Comparison of ENCODE assay signal across 1 cellular context in the genomic region with DNA sequence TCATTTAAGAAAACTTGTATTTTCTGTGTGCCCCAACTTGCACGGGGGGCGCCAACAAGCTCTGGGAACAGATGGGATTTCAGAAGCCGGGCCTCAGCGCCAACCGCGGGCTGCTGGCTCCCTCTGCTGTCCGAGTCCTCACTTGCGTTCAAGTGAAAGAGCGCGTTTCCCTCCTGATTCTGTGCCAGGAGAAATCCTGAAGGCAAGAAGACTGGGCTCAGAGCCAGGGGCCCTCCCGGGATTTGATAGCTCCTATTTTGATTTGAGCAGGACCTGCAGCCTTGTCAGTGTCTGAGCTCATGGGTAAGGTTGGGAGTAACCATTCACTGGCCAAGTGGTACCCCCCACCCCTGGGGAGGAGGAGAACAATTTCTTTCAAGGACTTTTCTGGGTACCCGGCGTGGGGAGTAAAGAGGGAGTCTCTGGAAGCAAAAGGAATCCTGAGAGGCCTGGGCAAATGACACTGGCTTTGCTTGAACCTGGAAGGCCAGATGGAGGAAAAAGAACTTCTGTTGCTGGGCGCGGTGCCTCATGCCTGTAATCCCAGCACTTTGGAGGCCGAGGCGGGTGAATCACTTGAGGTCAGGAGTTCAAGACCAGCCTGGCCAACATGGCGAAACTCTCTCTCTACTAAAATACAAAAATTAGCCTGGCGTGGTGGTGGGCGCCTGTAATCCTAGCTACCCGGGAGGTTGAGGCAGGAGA.
TF ChIP-seq lines count a peak whose summit lies in the region.

No MANE protein-coding gene starts in this region.

TF ChIP-seq in K562, 482 proteins besides CTCF, POLR2A, EP300 and RAD21 (continued from another document):
- TF ChIP-seq, protein P1, sequence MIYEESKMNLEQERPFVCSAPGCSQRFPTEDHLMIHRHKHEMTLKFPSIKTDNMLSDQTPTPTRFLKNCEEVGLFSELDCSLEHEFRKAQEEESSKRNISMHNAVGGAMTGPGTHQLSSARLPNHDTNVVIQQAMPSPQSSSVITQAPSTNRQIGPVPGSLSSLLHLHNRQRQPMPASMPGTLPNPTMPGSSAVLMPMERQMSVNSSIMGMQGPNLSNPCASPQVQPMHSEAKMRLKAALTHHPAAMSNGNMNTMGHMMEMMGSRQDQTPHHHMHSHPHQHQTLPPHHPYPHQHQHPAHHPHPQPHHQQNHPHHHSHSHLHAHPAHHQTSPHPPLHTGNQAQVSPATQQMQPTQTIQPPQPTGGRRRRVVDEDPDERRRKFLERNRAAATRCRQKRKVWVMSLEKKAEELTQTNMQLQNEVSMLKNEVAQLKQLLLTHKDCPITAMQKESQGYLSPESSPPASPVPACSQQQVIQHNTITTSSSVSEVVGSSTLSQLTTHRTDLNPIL (CRISPR knock-in tag; IDR thresholded peaks at IDR 0.05) = no peak
- peak; percentile 51; the same call in 1 of the 2 replicates for TF ChIP-seq NFIC (IDR thresholded peaks at IDR 0.05)
- TF ChIP-seq, protein P2, sequence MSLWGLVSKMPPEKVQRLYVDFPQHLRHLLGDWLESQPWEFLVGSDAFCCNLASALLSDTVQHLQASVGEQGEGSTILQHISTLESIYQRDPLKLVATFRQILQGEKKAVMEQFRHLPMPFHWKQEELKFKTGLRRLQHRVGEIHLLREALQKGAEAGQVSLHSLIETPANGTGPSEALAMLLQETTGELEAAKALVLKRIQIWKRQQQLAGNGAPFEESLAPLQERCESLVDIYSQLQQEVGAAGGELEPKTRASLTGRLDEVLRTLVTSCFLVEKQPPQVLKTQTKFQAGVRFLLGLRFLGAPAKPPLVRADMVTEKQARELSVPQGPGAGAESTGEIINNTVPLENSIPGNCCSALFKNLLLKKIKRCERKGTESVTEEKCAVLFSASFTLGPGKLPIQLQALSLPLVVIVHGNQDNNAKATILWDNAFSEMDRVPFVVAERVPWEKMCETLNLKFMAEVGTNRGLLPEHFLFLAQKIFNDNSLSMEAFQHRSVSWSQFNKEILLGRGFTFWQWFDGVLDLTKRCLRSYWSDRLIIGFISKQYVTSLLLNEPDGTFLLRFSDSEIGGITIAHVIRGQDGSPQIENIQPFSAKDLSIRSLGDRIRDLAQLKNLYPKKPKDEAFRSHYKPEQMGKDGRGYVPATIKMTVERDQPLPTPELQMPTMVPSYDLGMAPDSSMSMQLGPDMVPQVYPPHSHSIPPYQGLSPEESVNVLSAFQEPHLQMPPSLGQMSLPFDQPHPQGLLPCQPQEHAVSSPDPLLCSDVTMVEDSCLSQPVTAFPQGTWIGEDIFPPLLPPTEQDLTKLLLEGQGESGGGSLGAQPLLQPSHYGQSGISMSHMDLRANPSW (CRISPR knock-in tag; IDR thresholded peaks at IDR 0.05) = no peak
- TF ChIP-seq HNRNPL (IDR thresholded peaks at IDR 0.05; ENCODE audit: low read depth, low read length) = no peak
- no peak for TF ChIP-seq CEBPB (tag; IDR thresholded peaks at IDR 0.05)
- TF ChIP-seq, protein P3, sequence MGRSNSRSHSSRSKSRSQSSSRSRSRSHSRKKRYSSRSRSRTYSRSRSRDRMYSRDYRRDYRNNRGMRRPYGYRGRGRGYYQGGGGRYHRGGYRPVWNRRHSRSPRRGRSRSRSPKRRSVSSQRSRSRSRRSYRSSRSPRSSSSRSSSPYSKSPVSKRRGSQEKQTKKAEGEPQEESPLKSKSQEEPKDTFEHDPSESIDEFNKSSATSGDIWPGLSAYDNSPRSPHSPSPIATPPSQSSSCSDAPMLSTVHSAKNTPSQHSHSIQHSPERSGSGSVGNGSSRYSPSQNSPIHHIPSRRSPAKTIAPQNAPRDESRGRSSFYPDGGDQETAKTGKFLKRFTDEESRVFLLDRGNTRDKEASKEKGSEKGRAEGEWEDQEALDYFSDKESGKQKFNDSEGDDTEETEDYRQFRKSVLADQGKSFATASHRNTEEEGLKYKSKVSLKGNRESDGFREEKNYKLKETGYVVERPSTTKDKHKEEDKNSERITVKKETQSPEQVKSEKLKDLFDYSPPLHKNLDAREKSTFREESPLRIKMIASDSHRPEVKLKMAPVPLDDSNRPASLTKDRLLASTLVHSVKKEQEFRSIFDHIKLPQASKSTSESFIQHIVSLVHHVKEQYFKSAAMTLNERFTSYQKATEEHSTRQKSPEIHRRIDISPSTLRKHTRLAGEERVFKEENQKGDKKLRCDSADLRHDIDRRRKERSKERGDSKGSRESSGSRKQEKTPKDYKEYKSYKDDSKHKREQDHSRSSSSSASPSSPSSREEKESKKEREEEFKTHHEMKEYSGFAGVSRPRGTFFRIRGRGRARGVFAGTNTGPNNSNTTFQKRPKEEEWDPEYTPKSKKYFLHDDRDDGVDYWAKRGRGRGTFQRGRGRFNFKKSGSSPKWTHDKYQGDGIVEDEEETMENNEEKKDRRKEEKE (IDR thresholded peaks at IDR 0.05; ENCODE audit: borderline replicate concordance in 1 of 2, control insufficient read depth in 1 of 2, low read depth in 2 of 2, low read length in 1 of 2) = no peak
- no peak for TF ChIP-seq ZNF57 (CRISPR knock-in tag; IDR thresholded peaks at IDR 0.05)
- TF ChIP-seq MYNN (IDR thresholded peaks at IDR 0.05) = no peak
- no peak for TF ChIP-seq MYNN (CRISPR knock-in tag; IDR thresholded peaks at IDR 0.05)
- TF ChIP-seq ZNF586 (CRISPR knock-in tag; conservative IDR thresholded peaks at IDR 0.05) = no peak
- TF ChIP-seq RB1 (IDR thresholded peaks at IDR 0.05; ENCODE audit: low read depth) = peak; percentile 63; the same call in 1 of the 2 replicates
- no peak for TF ChIP-seq ZNF584 (CRISPR knock-in tag; IDR thresholded peaks at IDR 0.05; ENCODE audit: low read depth)
- TF ChIP-seq L3MBTL2 (IDR thresholded peaks at IDR 0.05) = no peak
- TF ChIP-seq MEF2A (IDR thresholded peaks at IDR 0.05; ENCODE audit: control insufficient read depth, low read depth, low read length) = no peak
- no peak for TF ChIP-seq MYC (IDR thresholded peaks at IDR 0.05; ENCODE audit: low read depth, low read length)
- TF ChIP-seq MYC (CRISPR knock-in tag; IDR thresholded peaks at IDR 0.05; ENCODE audit: borderline replicate concordance, low read depth) = no peak
- TF ChIP-seq ZNF12 (CRISPR knock-in tag; IDR thresholded peaks at IDR 0.05) = no peak
- TF ChIP-seq STAG1 (CRISPR knock-in tag; IDR thresholded peaks at IDR 0.05; ENCODE audit: borderline replicate concordance) = peak; percentile 89; the same call in 1 of the 2 replicates
- 0 out of 2 replicates have a peak, but pooled peaks have one; percentile 32 for TF ChIP-seq ARID2 (IDR thresholded peaks at IDR 0.05)
- TF ChIP-seq, protein P4, sequence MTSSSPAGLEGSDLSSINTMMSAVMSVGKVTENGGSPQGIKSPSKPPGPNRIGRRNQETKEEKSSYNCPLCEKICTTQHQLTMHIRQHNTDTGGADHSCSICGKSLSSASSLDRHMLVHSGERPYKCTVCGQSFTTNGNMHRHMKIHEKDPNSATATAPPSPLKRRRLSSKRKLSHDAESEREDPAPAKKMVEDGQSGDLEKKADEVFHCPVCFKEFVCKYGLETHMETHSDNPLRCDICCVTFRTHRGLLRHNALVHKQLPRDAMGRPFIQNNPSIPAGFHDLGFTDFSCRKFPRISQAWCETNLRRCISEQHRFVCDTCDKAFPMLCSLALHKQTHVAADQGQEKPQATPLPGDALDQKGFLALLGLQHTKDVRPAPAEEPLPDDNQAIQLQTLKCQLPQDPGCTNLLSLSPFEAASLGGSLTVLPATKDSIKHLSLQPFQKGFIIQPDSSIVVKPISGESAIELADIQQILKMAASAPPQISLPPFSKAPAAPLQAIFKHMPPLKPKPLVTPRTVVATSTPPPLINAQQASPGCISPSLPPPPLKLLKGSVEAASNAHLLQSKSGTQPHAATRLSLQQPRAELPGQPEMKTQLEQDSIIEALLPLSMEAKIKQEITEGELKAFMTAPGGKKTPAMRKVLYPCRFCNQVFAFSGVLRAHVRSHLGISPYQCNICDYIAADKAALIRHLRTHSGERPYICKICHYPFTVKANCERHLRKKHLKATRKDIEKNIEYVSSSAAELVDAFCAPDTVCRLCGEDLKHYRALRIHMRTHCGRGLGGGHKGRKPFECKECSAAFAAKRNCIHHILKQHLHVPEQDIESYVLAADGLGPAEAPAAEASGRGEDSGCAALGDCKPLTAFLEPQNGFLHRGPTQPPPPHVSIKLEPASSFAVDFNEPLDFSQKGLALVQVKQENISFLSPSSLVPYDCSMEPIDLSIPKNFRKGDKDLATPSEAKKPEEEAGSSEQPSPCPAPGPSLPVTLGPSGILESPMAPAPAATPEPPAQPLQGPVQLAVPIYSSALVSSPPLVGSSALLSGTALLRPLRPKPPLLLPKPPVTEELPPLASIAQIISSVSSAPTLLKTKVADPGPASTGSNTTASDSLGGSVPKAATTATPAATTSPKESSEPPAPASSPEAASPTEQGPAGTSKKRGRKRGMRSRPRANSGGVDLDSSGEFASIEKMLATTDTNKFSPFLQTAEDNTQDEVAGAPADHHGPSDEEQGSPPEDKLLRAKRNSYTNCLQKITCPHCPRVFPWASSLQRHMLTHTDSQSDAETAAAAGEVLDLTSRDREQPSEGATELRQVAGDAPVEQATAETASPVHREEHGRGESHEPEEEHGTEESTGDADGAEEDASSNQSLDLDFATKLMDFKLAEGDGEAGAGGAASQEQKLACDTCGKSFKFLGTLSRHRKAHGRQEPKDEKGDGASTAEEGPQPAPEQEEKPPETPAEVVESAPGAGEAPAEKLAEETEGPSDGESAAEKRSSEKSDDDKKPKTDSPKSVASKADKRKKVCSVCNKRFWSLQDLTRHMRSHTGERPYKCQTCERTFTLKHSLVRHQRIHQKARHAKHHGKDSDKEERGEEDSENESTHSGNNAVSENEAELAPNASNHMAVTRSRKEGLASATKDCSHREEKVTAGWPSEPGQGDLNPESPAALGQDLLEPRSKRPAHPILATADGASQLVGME (CRISPR knock-in tag; IDR thresholded peaks at IDR 0.05) = no peak
- TF ChIP-seq, protein P5, sequence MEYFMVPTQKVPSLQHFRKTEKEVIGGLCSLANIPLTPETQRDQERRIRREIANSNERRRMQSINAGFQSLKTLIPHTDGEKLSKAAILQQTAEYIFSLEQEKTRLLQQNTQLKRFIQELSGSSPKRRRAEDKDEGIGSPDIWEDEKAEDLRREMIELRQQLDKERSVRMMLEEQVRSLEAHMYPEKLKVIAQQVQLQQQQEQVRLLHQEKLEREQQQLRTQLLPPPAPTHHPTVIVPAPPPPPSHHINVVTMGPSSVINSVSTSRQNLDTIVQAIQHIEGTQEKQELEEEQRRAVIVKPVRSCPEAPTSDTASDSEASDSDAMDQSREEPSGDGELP (CRISPR knock-in tag; IDR thresholded peaks at IDR 0.05; ENCODE audit: borderline replicate concordance) = peak; percentile 49; the same call in 1 of the 2 replicates
- no peak for TF ChIP-seq ZNF436 (CRISPR knock-in tag; IDR thresholded peaks at IDR 0.05)
- no peak for TF ChIP-seq PURB (CRISPR knock-in tag; IDR thresholded peaks at IDR 0.05; ENCODE audit: low read depth)
- TF ChIP-seq SMC3 (conservative IDR thresholded peaks at IDR 0.05; ENCODE audit: insufficient read depth, low read depth, low read length) = peak; percentile 91
- TF ChIP-seq CC2D1A (IDR thresholded peaks at IDR 0.05) = peak; percentile 69
- TF ChIP-seq ZFX (CRISPR knock-in tag; IDR thresholded peaks at IDR 0.05) = no peak
- TF ChIP-seq, protein P6, sequence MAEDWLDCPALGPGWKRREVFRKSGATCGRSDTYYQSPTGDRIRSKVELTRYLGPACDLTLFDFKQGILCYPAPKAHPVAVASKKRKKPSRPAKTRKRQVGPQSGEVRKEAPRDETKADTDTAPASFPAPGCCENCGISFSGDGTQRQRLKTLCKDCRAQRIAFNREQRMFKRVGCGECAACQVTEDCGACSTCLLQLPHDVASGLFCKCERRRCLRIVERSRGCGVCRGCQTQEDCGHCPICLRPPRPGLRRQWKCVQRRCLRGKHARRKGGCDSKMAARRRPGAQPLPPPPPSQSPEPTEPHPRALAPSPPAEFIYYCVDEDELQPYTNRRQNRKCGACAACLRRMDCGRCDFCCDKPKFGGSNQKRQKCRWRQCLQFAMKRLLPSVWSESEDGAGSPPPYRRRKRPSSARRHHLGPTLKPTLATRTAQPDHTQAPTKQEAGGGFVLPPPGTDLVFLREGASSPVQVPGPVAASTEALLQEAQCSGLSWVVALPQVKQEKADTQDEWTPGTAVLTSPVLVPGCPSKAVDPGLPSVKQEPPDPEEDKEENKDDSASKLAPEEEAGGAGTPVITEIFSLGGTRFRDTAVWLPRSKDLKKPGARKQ (CRISPR knock-in tag; IDR thresholded peaks at IDR 0.05) = no peak
- TF ChIP-seq, protein P7, sequence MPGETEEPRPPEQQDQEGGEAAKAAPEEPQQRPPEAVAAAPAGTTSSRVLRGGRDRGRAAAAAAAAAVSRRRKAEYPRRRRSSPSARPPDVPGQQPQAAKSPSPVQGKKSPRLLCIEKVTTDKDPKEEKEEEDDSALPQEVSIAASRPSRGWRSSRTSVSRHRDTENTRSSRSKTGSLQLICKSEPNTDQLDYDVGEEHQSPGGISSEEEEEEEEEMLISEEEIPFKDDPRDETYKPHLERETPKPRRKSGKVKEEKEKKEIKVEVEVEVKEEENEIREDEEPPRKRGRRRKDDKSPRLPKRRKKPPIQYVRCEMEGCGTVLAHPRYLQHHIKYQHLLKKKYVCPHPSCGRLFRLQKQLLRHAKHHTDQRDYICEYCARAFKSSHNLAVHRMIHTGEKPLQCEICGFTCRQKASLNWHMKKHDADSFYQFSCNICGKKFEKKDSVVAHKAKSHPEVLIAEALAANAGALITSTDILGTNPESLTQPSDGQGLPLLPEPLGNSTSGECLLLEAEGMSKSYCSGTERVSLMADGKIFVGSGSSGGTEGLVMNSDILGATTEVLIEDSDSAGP (CRISPR knock-in tag; IDR thresholded peaks at IDR 0.05) = no peak
- TF ChIP-seq, protein P8, sequence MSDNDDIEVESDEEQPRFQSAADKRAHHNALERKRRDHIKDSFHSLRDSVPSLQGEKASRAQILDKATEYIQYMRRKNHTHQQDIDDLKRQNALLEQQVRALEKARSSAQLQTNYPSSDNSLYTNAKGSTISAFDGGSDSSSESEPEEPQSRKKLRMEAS (CRISPR knock-in tag; IDR thresholded peaks at IDR 0.05) = no peak
- TF ChIP-seq ZFP36 (IDR thresholded peaks at IDR 0.05; ENCODE audit: low read depth, low read length, partially characterized antibody) = no peak
- TF ChIP-seq NRF1 (conservative IDR thresholded peaks at IDR 0.05 in 1 of 2, IDR thresholded peaks at IDR 0.05 in 1 of 2) = no peak
- no peak for TF ChIP-seq NCOA6 (IDR thresholded peaks at IDR 0.05)
- no peak for TF ChIP-seq RUNX1 (IDR thresholded peaks at IDR 0.05; ENCODE audit: low read depth)
- TF ChIP-seq HDAC2 (IDR thresholded peaks at IDR 0.05) = no peak
- TF ChIP-seq, protein P9, sequence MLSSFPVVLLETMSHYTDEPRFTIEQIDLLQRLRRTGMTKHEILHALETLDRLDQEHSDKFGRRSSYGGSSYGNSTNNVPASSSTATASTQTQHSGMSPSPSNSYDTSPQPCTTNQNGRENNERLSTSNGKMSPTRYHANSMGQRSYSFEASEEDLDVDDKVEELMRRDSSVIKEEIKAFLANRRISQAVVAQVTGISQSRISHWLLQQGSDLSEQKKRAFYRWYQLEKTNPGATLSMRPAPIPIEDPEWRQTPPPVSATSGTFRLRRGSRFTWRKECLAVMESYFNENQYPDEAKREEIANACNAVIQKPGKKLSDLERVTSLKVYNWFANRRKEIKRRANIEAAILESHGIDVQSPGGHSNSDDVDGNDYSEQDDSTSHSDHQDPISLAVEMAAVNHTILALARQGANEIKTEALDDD (IDR thresholded peaks at IDR 0.05) = no peak
- TF ChIP-seq BRD4 (IDR thresholded peaks at IDR 0.05) = no peak
